13 cellular contexts compared by ENCODE assay signal in genomic region chr19:49389406-49389805, GRCh38. TPM values are rescaled to one million over a fixed set of nuclear protein-coding genes. Genes with fewer than 3 reads are reported as not detected.
A peak's percentile ranks its signal among the peaks of the same experiment; 100 is the strongest.
DNase-seq lines count a peak whose midpoint lies in the region; ATAC-seq and TF ChIP-seq lines count a peak whose summit lies in the region.
"Had no signal": no experiment of that assay in that cellular context is flagged by ENCODE, and none has a peak within 500 bp of the region (broad histone marks: within the 10 kb centered on the region; RNA-seq: fewer than 3 reads in every experiment).

No MANE protein-coding gene starts in this region.

- DNase-seq in AG20443 (ENCODE audit: low spot score) (peak; percentile 6), H7 (peak; percentile 52), activated B cell treated with CpG ODN at 0.5 μM for 24 hours (no peak), neuronal stem cell (ENCODE audit: low spot score) (no peak), inferior parietal cortex (ENCODE audit: extremely low spot score) (no peak), glutamatergic neuron (no peak), dermis blood vessel endothelial cell (no peak)
- DNase-seq: Caco-2; CD8-positive, alpha-beta memory T cell; DMS53 had no signal

- peak overlapping the region; percentile 35 for H3K27ac Mint-ChIP-seq in activated B cell treated with CpG ODN at 0.5 μM for 24 hours
- H3K27ac Mint-ChIP-seq in glutamatergic neuron (ENCODE audit: unreplicated experiment) = no peak overlapping the region

- peak overlapping the region; percentile 64 for H3K18ac ChIP-seq in neuronal stem cell (ENCODE audit: low read length)

- no peak overlapping the region for H3K4me2 ChIP-seq in neuronal stem cell (ENCODE audit: insufficient read depth, low read length, poor library complexity, severe bottlenecking)

- H2AK5ac ChIP-seq in neuronal stem cell (ENCODE audit: low read depth, low read length) = peak overlapping the region; percentile 70

- peak overlapping the region; percentile 96 for H2BK15ac ChIP-seq in neuronal stem cell (ENCODE audit: low read length)

- H3K27me3 Mint-ChIP-seq in activated B cell treated with CpG ODN at 0.5 μM for 24 hours (no peaks in the 10 kb centered on the region), glutamatergic neuron (ENCODE audit: unreplicated experiment) (peaks cover 8% of the 10 kb centered on the region)
- H3K27me3 Mint-ChIP-seq: CD8-positive, alpha-beta memory T cell had no signal

- CTCF ChIA-PET in activated B cell treated with CpG ODN at 0.5 μM for 24 hours (lab: Charles Lee) = interaction anchor here (0.9 kb wide), 1 partner anchor 84 kb away, joined by 3 read pairs; no protein-coding TSS in a partner anchor

- H3K9me3 Mint-ChIP-seq in activated B cell treated with CpG ODN at 0.5 μM for 24 hours (no peaks in the 10 kb centered on the region), glutamatergic neuron (ENCODE audit: unreplicated experiment) (peaks cover 9% of the 10 kb centered on the region)
- H3K9me3 Mint-ChIP-seq: CD8-positive, alpha-beta memory T cell had no signal

- no peak overlapping the region for H4K8ac ChIP-seq in neuronal stem cell (ENCODE audit: low read depth, low read length)

- POLR2A ChIA-PET in activated B cell treated with CpG ODN at 0.5 μM for 24 hours (lab: Charles Lee) = interaction anchor here (0.6 to 5.9 kb wide), 6 partner anchors 14 to 108 kb away, joined by 3 to 96 read pairs (median 4); partner anchors contain the start of gene CD37

- H3K4me1 Mint-ChIP-seq in activated B cell treated with CpG ODN at 0.5 μM for 24 hours (peaks cover 46% of the 10 kb centered on the region), glutamatergic neuron (ENCODE audit: low read depth, unreplicated experiment) (peaks cover 5% of the 10 kb centered on the region)

- no peak overlapping the region for H3K9ac ChIP-seq in neuronal stem cell (ENCODE audit: low read depth, low read length, poor library complexity)
- H3K9ac ChIP-seq: BLaER1 had no signal

- H3K4me3 Mint-ChIP-seq in activated B cell treated with CpG ODN at 0.5 μM for 24 hours (no peak overlapping the region), glutamatergic neuron (ENCODE audit: unreplicated experiment) (no peak overlapping the region)

- H3K14ac ChIP-seq in neuronal stem cell (ENCODE audit: low read length) = no peak overlapping the region

- no CpG with 5 or more reads among the region's 20 CpGs for WGBS in neuronal stem cell (ENCODE audit: extremely low coverage in 2 of 2, insufficient read length in 2 of 2, insufficient replicate concordance in 1 of 2), 2 donors

- no peak overlapping the region for H3K23ac ChIP-seq in neuronal stem cell (ENCODE audit: low read depth, low read length, poor library complexity)

- H3K36me3 Mint-ChIP-seq in activated B cell treated with CpG ODN at 0.5 μM for 24 hours (ENCODE audit: low read depth) = no peaks in the 10 kb centered on the region
- peaks cover 9% of the 10 kb centered on the region for H3K36me3 Mint-ChIP-seq in glutamatergic neuron (ENCODE audit: unreplicated experiment)
- H3K36me3 Mint-ChIP-seq: CD8-positive, alpha-beta memory T cell had no signal

- TF ChIP-seq CTCF in activated B cell treated with CpG ODN at 0.5 μM for 24 hours (IDR thresholded peaks at IDR 0.05) = no peak
- no peak for TF ChIP-seq CTCF in glutamatergic neuron (IDR thresholded peaks at IDR 0.05; ENCODE audit: partially characterized antibody, unreplicated experiment)

- no peak overlapping the region for H3K27ac ChIP-seq in neuronal stem cell (replicated peaks; ENCODE audit: low read length)
- H3K27ac ChIP-seq: BLaER1 had no signal

- H2AFZ ChIP-seq in neuronal stem cell (ENCODE audit: low read length) = no peak overlapping the region

- ATAC-seq in activated B cell treated with CpG ODN at 0.5 μM for 24 hours (ENCODE audit: low read depth) = no peak

- no peak overlapping the region for H4K91ac ChIP-seq in neuronal stem cell (ENCODE audit: low read depth, low read length, poor library complexity)

- H3K27me3 ChIP-seq in H7 (ENCODE audit: control insufficient read depth, insufficient read depth, low read length) = no peaks in the 10 kb centered on the region; the same call in 1 of the 2 replicates
- peaks cover 0 to 7% (median 0%) of the 10 kb centered on the region in 3 experiments for H3K27me3 ChIP-seq in neuronal stem cell (ENCODE audit: control insufficient read depth in 3 of 3, insufficient read depth in 3 of 3, low read depth in 1 of 3, low read length in 3 of 3)

- H3K4ac ChIP-seq in neuronal stem cell (ENCODE audit: low read length) = no peak overlapping the region

- no peak overlapping the region for H3K4me3 ChIP-seq in H7 (ENCODE audit: insufficient read depth, low read depth, low read length)
- H3K4me3 ChIP-seq in neuronal stem cell (ENCODE audit: low read length in 2 of 2) = no peak overlapping the region
- H3K4me3 ChIP-seq: BLaER1 had no signal

- H3K36me3 ChIP-seq in H7 (replicated peaks; ENCODE audit: control insufficient read depth, insufficient read depth, low read length) (no peaks in the 10 kb centered on the region), neuronal stem cell (replicated peaks in 1 of 2; ENCODE audit: control insufficient read depth in 2 of 2, insufficient read depth in 2 of 2, low read length in 2 of 2) (no peaks in the 10 kb centered on the region)
- H3K36me3 ChIP-seq: BLaER1 had no signal

- H2BK5ac ChIP-seq in neuronal stem cell (ENCODE audit: low read length) = no peak overlapping the region

- intact Hi-C loops in activated B cell treated with CpG ODN at 0.5 μM for 24 hours (cut with micrococcal nuclease) = no loop called here

- H3K4me1 ChIP-seq in neuronal stem cell (ENCODE audit: control insufficient read depth in 2 of 2, insufficient read depth in 1 of 2, low read depth in 1 of 2, low read length in 2 of 2) = peaks cover 4% of the 10 kb centered on the region in 2 donors
- H3K4me1 ChIP-seq: Caco-2 had no signal

- no peak overlapping the region for H2BK120ac ChIP-seq in neuronal stem cell (ENCODE audit: low read depth, low read length)

- no peaks in the 10 kb centered on the region for H3K79me1 ChIP-seq in neuronal stem cell (ENCODE audit: low read depth, low read length)

- no peaks in the 10 kb centered on the region for H3K9me3 ChIP-seq in neuronal stem cell (replicated peaks in 1 of 2; ENCODE audit: control insufficient read depth in 2 of 2, insufficient read depth in 1 of 2, low read depth in 1 of 2, low read length in 2 of 2)
- H3K9me3 ChIP-seq: BLaER1, Caco-2 had no signal

- H2BK12ac ChIP-seq in neuronal stem cell (ENCODE audit: low read length) = no peak overlapping the region

RNA-seq across cellular contexts. Expression of gene KASH5, which starts 1.4 kb away (rescaled TPM):
- total RNA-seq in H7 (2014; rRNA removed; shearing (Covaris generic)) = 0.21 and 0.26 TPM in 2 replicates
- total RNA-seq in activated B cell treated with CpG ODN at 0.5 μM for 24 hours = 0.62 and 0.66 TPM in 2 replicates
- polyA plus RNA-seq in neuronal stem cell (2013, experiment 1 of 2) = 0.17 TPM
- 0.17 TPM for polyA plus RNA-seq in neuronal stem cell (2013, experiment 2 of 2)
- total RNA-seq in glutamatergic neuron (ENCODE audit: unreplicated experiment) = 0.49 TPM
- total RNA-seq in dermis blood vessel endothelial cell = not detected in 2 replicates
- total RNA-seq: Daoy had no signal
- polyA plus RNA-seq: AG04450; CD8-positive, alpha-beta memory T cell had no signal

RNA-seq across cellular contexts. Expression of gene DKKL1, which starts 25.7 kb away (rescaled TPM):
- total RNA-seq in H7 (2014; rRNA removed; shearing (Covaris generic)) = 3.6 and 4.3 TPM in 2 replicates
- 0.71 and 0.76 TPM in 2 replicates for total RNA-seq in activated B cell treated with CpG ODN at 0.5 μM for 24 hours
- polyA plus RNA-seq in neuronal stem cell (2013, experiment 1 of 2) = 8.4 TPM
- polyA plus RNA-seq in neuronal stem cell (2013, experiment 2 of 2) = 7.5 TPM
- 2.8 TPM for total RNA-seq in glutamatergic neuron (ENCODE audit: unreplicated experiment)
- total RNA-seq in dermis blood vessel endothelial cell = 0.33 TPM in 1 of 2 replicates, not detected in the other
- total RNA-seq: Caco-2; CD8-positive, alpha-beta memory T cell had no signal
- polyA plus RNA-seq: CD8-positive, alpha-beta memory T cell had no signal

RNA-seq across cellular contexts. Expression of gene TEAD2, which starts 27.2 kb away (rescaled TPM):
- total RNA-seq in H7 (2014; rRNA removed; shearing (Covaris generic)) = 110 and 155 TPM in 2 replicates
- total RNA-seq in activated B cell treated with CpG ODN at 0.5 μM for 24 hours (5.3 TPM in 2 replicates), glutamatergic neuron (ENCODE audit: unreplicated experiment) (140 TPM), dermis blood vessel endothelial cell (74.7 and 101 TPM in 2 replicates)
- 226 TPM for polyA plus RNA-seq in neuronal stem cell (2013, experiment 1 of 2)
- 220 TPM for polyA plus RNA-seq in neuronal stem cell (2013, experiment 2 of 2)
- total RNA-seq: CD8-positive, alpha-beta memory T cell had no signal
- polyA plus RNA-seq: CD8-positive, alpha-beta memory T cell had no signal

RNA-seq across cellular contexts. Expression of gene PTH2, which starts 33.8 kb away (rescaled TPM):
- total RNA-seq in H7 (2014; rRNA removed; shearing (Covaris generic)) = not detected in 2 replicates
- not detected in 2 replicates for total RNA-seq in activated B cell treated with CpG ODN at 0.5 μM for 24 hours
- polyA plus RNA-seq in neuronal stem cell (2013, experiment 1 of 2) = 1.4 TPM
- 1.6 TPM for polyA plus RNA-seq in neuronal stem cell (2013, experiment 2 of 2)
- total RNA-seq in glutamatergic neuron (ENCODE audit: unreplicated experiment) = 2.5 TPM
- not detected in 2 replicates for total RNA-seq in dermis blood vessel endothelial cell
- total RNA-seq: Caco-2; CD8-positive, alpha-beta memory T cell; Daoy had no signal
- polyA plus RNA-seq: AG04450; CD8-positive, alpha-beta memory T cell had no signal

RNA-seq across cellular contexts. Expression of gene GFY, which starts 35.8 kb away (rescaled TPM):
- not detected in 2 replicates for total RNA-seq in H7 (2014; rRNA removed; shearing (Covaris generic))
- total RNA-seq in activated B cell treated with CpG ODN at 0.5 μM for 24 hours = not detected in 2 replicates
- 1.3 TPM for polyA plus RNA-seq in neuronal stem cell (2013, experiment 1 of 2)
- 1.5 TPM for polyA plus RNA-seq in neuronal stem cell (2013, experiment 2 of 2)
- 0.88 TPM for total RNA-seq in glutamatergic neuron (ENCODE audit: unreplicated experiment)
- not detected in 2 replicates for total RNA-seq in dermis blood vessel endothelial cell
- total RNA-seq: CD8-positive, alpha-beta memory T cell; Daoy had no signal
- polyA plus RNA-seq: AG04450; CD8-positive, alpha-beta memory T cell had no signal

Comparison
In these comparisons a context has a peak if more than half of its experiments do, and no peak if none do; other contexts are left out.
1. DNase-seq: peak in AG20443 (single experiment) and H7 (single experiment); none in activated B cell treated with CpG ODN at 0.5 μM for 24 hours (single experiment), neuronal stem cell (single experiment), inferior parietal cortex (single experiment), glutamatergic neuron (single experiment) and dermis blood vessel endothelial cell (single experiment).
2. RNA of gene TEAD2, which starts 27.2 kb away (total RNA-seq): 110 to 155 TPM in H7, 140 TPM in glutamatergic neuron (single experiment) and 74.7 to 101 TPM in dermis blood vessel endothelial cell; 5.3 TPM in activated B cell treated with CpG ODN at 0.5 μM for 24 hours; every median in the first group is over 10 times any median in the second.